In the genomic region with DNA sequence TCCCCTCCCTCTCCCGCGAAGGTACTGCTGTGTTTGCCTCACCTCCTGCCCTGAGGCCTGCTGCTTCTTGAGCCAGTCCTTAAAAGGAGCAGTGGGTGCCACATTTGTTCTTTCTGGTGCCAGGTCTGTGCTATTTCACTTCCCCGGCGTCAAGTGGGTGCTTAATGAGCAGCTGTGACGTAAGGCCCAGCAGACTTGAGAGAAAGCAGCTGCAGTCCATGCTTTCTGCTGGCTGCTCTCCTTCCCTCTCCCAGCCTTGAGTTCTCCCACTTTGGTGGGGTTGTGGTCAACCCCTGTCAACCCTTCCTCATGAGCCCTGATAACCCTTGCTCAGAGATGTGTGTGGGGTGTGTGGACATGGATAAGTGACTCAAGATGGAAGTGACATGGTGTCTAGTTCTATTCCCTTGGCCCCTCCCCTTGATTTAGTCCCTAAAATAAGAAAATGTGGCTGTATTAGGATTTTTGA, we compare ENCODE assay signal across 12 cellular contexts. TPM values are rescaled to one million over a fixed set of nuclear protein-coding genes. Genes with fewer than 3 reads are reported as not detected.
DNase-seq lines count a peak whose midpoint lies in the region; ATAC-seq and TF ChIP-seq lines count a peak whose summit lies in the region.
"Had no signal": no experiment of that assay in that cellular context is flagged by ENCODE, and none has a peak within 500 bp of the region (broad histone marks: within the 10 kb centered on the region; RNA-seq: fewer than 3 reads in every experiment).

No MANE protein-coding gene starts in this region.

- H3K4me3 Mint-ChIP-seq in MCF 10A (ENCODE audit: unreplicated experiment) (no peak overlapping the region), HFFc6 (no peak overlapping the region)
- H3K4me3 Mint-ChIP-seq in effector memory CD8-positive, alpha-beta T cell = no peak overlapping the region

- H3K36me3 Mint-ChIP-seq in MCF 10A (ENCODE audit: insufficient read depth, unreplicated experiment) = peaks cover 29% of the 10 kb centered on the region
- H3K36me3 Mint-ChIP-seq in effector memory CD8-positive, alpha-beta T cell (ENCODE audit: insufficient read depth) = no peaks in the 10 kb centered on the region
- peaks cover 20% of the 10 kb centered on the region; the same call in 1 of the 2 replicates for H3K36me3 Mint-ChIP-seq in HFFc6 (ENCODE audit: low read depth)

- intact Hi-C loops in MCF 10A (cut with micrococcal nuclease) = no loop called here

- CTCF ChIA-PET in MCF 10A (lab: Yijun Ruan, JAX) = interaction anchor here (0.6 to 7.5 kb wide), 5 partner anchors 8 to 92 kb away, joined by 3 to 105 read pairs (median 12); partner anchors contain the start of gene CCDC9B

- H3K4me1 ChIP-seq in BLaER1 treated with 17β-estradiol and CSF1 and Interleukin-3, amounts not matched to agents 10 nM and 100 nM = peaks cover 86 to 100% (median 96%) of the 10 kb centered on the region in 10 experiments
- peaks cover 14% of the 10 kb centered on the region for H3K4me1 ChIP-seq in foreskin keratinocyte

- POLR2A ChIA-PET in MCF 10A (lab: Yijun Ruan, JAX) = interaction anchor here (0.7 to 1.5 kb wide), 2 partner anchors 9 to 35 kb away, joined by 3 to 7 read pairs; partner anchors contain the start of gene CCDC9B

- H3K9me3 Mint-ChIP-seq in MCF 10A (ENCODE audit: unreplicated experiment) (no peaks in the 10 kb centered on the region), HFFc6 (no peaks in the 10 kb centered on the region)
- no peaks in the 10 kb centered on the region for H3K9me3 Mint-ChIP-seq in effector memory CD8-positive, alpha-beta T cell

- peak overlapping the region in 4 of 11 experiments; percentile 6 to 40 (median 30); a peak in 5 of 22 replicates for H3K27ac ChIP-seq in BLaER1 treated with 17β-estradiol and CSF1 and Interleukin-3, amounts not matched to agents 10 nM and 100 nM
- H3K27ac ChIP-seq in foreskin keratinocyte = no peak overlapping the region

- TSS peak; percentile 3 for BruUV-seq in MCF 10A (replicated peaks; lab: Mats Ljungman, UMichigan)

- H3K4me3 ChIP-seq in BLaER1 treated with 17β-estradiol and CSF1 and Interleukin-3, amounts not matched to agents 10 nM and 100 nM = no peak overlapping the region

- no peak for ATAC-seq in foreskin keratinocyte
- no peak for ATAC-seq in effector memory CD8-positive, alpha-beta T cell (replicated peaks)
- no peak for ATAC-seq in GM21528 (IDR thresholded peaks at IDR 0.05; ENCODE audit: low FRiP score, unreplicated experiment)

- H4K20me1 ChIP-seq in BLaER1 treated with 17β-estradiol and CSF1 and Interleukin-3, amounts not matched to agents 10 nM and 100 nM = peaks cover 0 to 11% (median 0%) of the 10 kb centered on the region in 11 experiments; a peak in 7 of 22 replicates

- peaks cover 0 to 43% (median 6%) of the 10 kb centered on the region in 11 experiments; a peak in 9 of 22 replicates for H3K36me3 ChIP-seq in BLaER1 treated with 17β-estradiol and CSF1 and Interleukin-3, amounts not matched to agents 10 nM and 100 nM

- peak overlapping the region in 2 of 11 experiments; percentile 28 to 30; a peak in 5 of 22 replicates for H3K9ac ChIP-seq in BLaER1 treated with 17β-estradiol and CSF1 and Interleukin-3, amounts not matched to agents 10 nM and 100 nM

- peaks cover 39% of the 10 kb centered on the region for H3K4me1 Mint-ChIP-seq in MCF 10A (ENCODE audit: insufficient read depth, unreplicated experiment)
- H3K4me1 Mint-ChIP-seq in effector memory CD8-positive, alpha-beta T cell (ENCODE audit: low read depth in 2 of 2) = peaks cover 6 to 10% of the 10 kb centered on the region in 2 donors
- peaks cover 75% of the 10 kb centered on the region for H3K4me1 Mint-ChIP-seq in HFFc6 (ENCODE audit: low read depth)

- peak overlapping the region; percentile 64 to 98 (median 95) for H3K4me2 ChIP-seq in BLaER1 treated with 17β-estradiol and CSF1 and Interleukin-3, amounts not matched to agents 10 nM and 100 nM

- H3K27me3 Mint-ChIP-seq in MCF 10A (ENCODE audit: insufficient read depth, unreplicated experiment) (no peaks in the 10 kb centered on the region), HFFc6 (ENCODE audit: insufficient read depth) (peaks cover 7% of the 10 kb centered on the region)
- H3K27me3 Mint-ChIP-seq in effector memory CD8-positive, alpha-beta T cell = no peaks in the 10 kb centered on the region

- no peak for TF ChIP-seq CTCF in MCF 10A (IDR thresholded peaks at IDR 0.05; ENCODE audit: unreplicated experiment)
- TF ChIP-seq CTCF in foreskin keratinocyte (conservative IDR thresholded peaks at IDR 0.05) = no peak
- no peak for TF ChIP-seq CTCF in HFFc6 (IDR thresholded peaks at IDR 0.05)

- DNase-seq in NCI-H2029 (lab: John Stamatoyannopoulos, UW) (peak; percentile 73), MCF 10A (ENCODE audit: unreplicated experiment) (no peak), medulla oblongata (ENCODE audit: extremely low spot score) (peak; percentile 73), foreskin keratinocyte (no peak), HFFc6 (no peak)
- no peak for DNase-seq in effector memory CD8-positive, alpha-beta T cell
- DNase-seq: dermis blood vessel endothelial cell; stimulated activated CD4-positive, alpha-beta T cell treated with anti-CD3 and anti-CD28 coated beads, Interleukin-15, amount 100 ng/mL, for 24 hours had no signal

- peaks cover 0 to 27% (median 20%) of the 10 kb centered on the region in 11 experiments; a peak in 18 of 22 replicates for H3K27me3 ChIP-seq in BLaER1 treated with 17β-estradiol and CSF1 and Interleukin-3, amounts not matched to agents 10 nM and 100 nM
- H3K27me3 ChIP-seq in foreskin keratinocyte = no peaks in the 10 kb centered on the region

- no peak overlapping the region for H3K27ac Mint-ChIP-seq in MCF 10A (ENCODE audit: low read depth, unreplicated experiment)
- H3K27ac Mint-ChIP-seq in effector memory CD8-positive, alpha-beta T cell = no peak overlapping the region
- H3K27ac Mint-ChIP-seq in HFFc6 = no peak overlapping the region; the same call in 1 of the 2 replicates

- H3K9me3 ChIP-seq in BLaER1 treated with 17β-estradiol and CSF1 and Interleukin-3, amounts not matched to agents 10 nM and 100 nM (replicated peaks in 1 of 11) = no peaks in the 10 kb centered on the region

RNA-seq across cellular contexts. Expression of gene INAFM2, which starts 6.9 kb away (rescaled TPM):
- total RNA-seq in MCF 10A (2022) = 14.9 and 15.7 TPM in 2 replicates
- 15.0 and 17.8 TPM in 2 replicates for total RNA-seq in foreskin keratinocyte
- polyA plus RNA-seq in foreskin keratinocyte = 16.2 and 19.1 TPM in 2 replicates
- 10 to 100 TPM; 19.6 to 32.8 (median 23.4) TPM for total RNA-seq in HFFc6 (2021; fragmentation: NEBNext Ultra II Directional; extraction: Animal tissue kit (Norgen Biotek cat#: 25700))

RNA-seq across cellular contexts. Expression of gene CCDC9B, which starts 10.3 kb away (rescaled TPM):
- 36.0 and 45.3 TPM in 2 replicates for total RNA-seq in MCF 10A (2022)
- 48.7 and 61.7 TPM in 2 replicates for total RNA-seq in foreskin keratinocyte
- 21.3 and 25.0 TPM in 2 replicates for polyA plus RNA-seq in foreskin keratinocyte
- total RNA-seq in HFFc6 (2021; fragmentation: NEBNext Ultra II Directional; extraction: Animal tissue kit (Norgen Biotek cat#: 25700)) = 10 to 100 TPM; 54.3 to 92.3 (median 57.9) TPM

RNA-seq across cellular contexts. Expression of gene PHGR1, which starts 20.4 kb away (rescaled TPM):
- total RNA-seq in MCF 10A (2022) = not detected in 2 replicates
- not detected in 2 replicates for total RNA-seq in foreskin keratinocyte
- polyA plus RNA-seq in foreskin keratinocyte = not detected in 2 replicates
- not detected for total RNA-seq in HFFc6 (2021; fragmentation: NEBNext Ultra II Directional; extraction: Animal tissue kit (Norgen Biotek cat#: 25700))
- total RNA-seq: dermis blood vessel endothelial cell, kidney epithelial cell, urinary bladder had no signal

RNA-seq across cellular contexts. Expression of gene PLCB2, which starts 22.7 kb away (rescaled TPM):
- total RNA-seq in MCF 10A (2022) = 0.15 and 0.84 TPM in 2 replicates
- total RNA-seq in foreskin keratinocyte = 1.5 and 1.7 TPM in 2 replicates
- 1.6 and 2.2 TPM in 2 replicates for polyA plus RNA-seq in foreskin keratinocyte
- 1 to 10 TPM in 1 of 6 experiments, under 1 TPM in 5; 0.12 to 1.0 (median 0.48) TPM for total RNA-seq in HFFc6 (2021; fragmentation: NEBNext Ultra II Directional; extraction: Animal tissue kit (Norgen Biotek cat#: 25700))

RNA-seq across cellular contexts. Expression of gene DISP2, which starts 27.6 kb away (rescaled TPM):
- total RNA-seq in MCF 10A (2022) (1.8 and 2.1 TPM in 2 replicates), foreskin keratinocyte (0.65 and 1.5 TPM in 2 replicates)
- 1.9 and 6.6 TPM in 2 replicates for polyA plus RNA-seq in foreskin keratinocyte
- under 1 TPM; 0.03 to 0.26 (median 0.21) TPM for total RNA-seq in HFFc6 (2021; fragmentation: NEBNext Ultra II Directional; extraction: Animal tissue kit (Norgen Biotek cat#: 25700))

Comparison
In these comparisons a context has a peak if more than half of its experiments do, and no peak if none do; other contexts are left out.
1. DNase-seq: peak in NCI-H2029 (single experiment) and medulla oblongata (single experiment); none in MCF 10A (single experiment), foreskin keratinocyte (0 of 2), effector memory CD8-positive, alpha-beta T cell (0 of 3) and HFFc6 (single experiment).